In the genomic region with DNA sequence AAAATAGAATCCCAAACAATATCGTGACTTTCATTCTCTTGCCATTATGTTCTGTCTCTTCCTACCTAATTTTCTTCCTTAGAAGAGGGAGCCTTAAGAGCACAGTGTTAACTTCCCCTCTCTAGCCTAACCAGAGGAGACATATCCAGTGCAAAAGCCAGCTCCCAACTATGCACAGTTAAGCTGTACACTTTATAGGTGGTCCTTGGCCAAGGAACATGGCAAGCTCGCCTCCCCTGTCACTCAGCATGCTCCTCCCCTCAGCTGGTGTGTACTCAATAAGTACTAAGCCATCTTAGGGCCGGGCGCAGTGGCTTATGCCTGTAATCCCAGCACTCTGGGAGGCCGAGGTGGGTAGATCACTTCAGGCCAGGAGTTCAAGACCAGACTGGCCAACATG, we compare ENCODE assay signal across 1 cellular context.
TF ChIP-seq lines count a peak whose summit lies in the region.

No MANE protein-coding gene starts in this region.

TF ChIP-seq in GM23338, 12 proteins besides CTCF, POLR2A, EP300 and RAD21 (continued from another document):
- TF ChIP-seq ZNF114 (CRISPR knock-in tag; IDR thresholded peaks at IDR 0.05) (no peak), EZH2 (IDR thresholded peaks at IDR 0.05; ENCODE audit: low read depth, unreplicated experiment) (no peak), EZH2phosphoT487 (IDR thresholded peaks at IDR 0.05; ENCODE audit: unreplicated experiment) (no peak), STAT1 (IDR thresholded peaks at IDR 0.05; ENCODE audit: unreplicated experiment) (no peak), CREB1 (CRISPR knock-in tag; IDR thresholded peaks at IDR 0.05; ENCODE audit: low read depth) (no peak), POLR2AphosphoS5 (IDR thresholded peaks at IDR 0.05; ENCODE audit: low read depth) (no peak), ZNF331 (CRISPR knock-in tag; IDR thresholded peaks at IDR 0.05; ENCODE audit: low read depth) (no peak), NANOG (IDR thresholded peaks at IDR 0.05; ENCODE audit: borderline replicate concordance) (no peak)
- TF ChIP-seq, protein P1, sequence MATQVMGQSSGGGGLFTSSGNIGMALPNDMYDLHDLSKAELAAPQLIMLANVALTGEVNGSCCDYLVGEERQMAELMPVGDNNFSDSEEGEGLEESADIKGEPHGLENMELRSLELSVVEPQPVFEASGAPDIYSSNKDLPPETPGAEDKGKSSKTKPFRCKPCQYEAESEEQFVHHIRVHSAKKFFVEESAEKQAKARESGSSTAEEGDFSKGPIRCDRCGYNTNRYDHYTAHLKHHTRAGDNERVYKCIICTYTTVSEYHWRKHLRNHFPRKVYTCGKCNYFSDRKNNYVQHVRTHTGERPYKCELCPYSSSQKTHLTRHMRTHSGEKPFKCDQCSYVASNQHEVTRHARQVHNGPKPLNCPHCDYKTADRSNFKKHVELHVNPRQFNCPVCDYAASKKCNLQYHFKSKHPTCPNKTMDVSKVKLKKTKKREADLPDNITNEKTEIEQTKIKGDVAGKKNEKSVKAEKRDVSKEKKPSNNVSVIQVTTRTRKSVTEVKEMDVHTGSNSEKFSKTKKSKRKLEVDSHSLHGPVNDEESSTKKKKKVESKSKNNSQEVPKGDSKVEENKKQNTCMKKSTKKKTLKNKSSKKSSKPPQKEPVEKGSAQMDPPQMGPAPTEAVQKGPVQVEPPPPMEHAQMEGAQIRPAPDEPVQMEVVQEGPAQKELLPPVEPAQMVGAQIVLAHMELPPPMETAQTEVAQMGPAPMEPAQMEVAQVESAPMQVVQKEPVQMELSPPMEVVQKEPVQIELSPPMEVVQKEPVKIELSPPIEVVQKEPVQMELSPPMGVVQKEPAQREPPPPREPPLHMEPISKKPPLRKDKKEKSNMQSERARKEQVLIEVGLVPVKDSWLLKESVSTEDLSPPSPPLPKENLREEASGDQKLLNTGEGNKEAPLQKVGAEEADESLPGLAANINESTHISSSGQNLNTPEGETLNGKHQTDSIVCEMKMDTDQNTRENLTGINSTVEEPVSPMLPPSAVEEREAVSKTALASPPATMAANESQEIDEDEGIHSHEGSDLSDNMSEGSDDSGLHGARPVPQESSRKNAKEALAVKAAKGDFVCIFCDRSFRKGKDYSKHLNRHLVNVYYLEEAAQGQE (IDR thresholded peaks at IDR 0.05; ENCODE audit: unreplicated experiment) = no peak
